Comparison of ENCODE assay signal across 17 cellular contexts in genomic region chr6:144336900-144337299, GRCh38. TPM values are rescaled to one million over a fixed set of nuclear protein-coding genes. Genes with fewer than 3 reads are reported as not detected.
A peak's percentile ranks its signal among the peaks of the same experiment; 100 is the strongest.
DNase-seq lines count a peak whose midpoint lies in the region; ATAC-seq and TF ChIP-seq lines count a peak whose summit lies in the region.
"Had no signal": no experiment of that assay in that cellular context is flagged by ENCODE, and none has a peak within 500 bp of the region (broad histone marks: within the 10 kb centered on the region; RNA-seq: fewer than 3 reads in every experiment).

No MANE protein-coding gene starts in this region.

- H3K4me1 ChIP-seq in CD4-positive, CD25-positive, alpha-beta regulatory T cell (ENCODE audit: control insufficient read depth, insufficient read depth, low read length, poor library complexity, severe bottlenecking), result peaks cover 45% of the 10 kb centered on the region
- H3K4me1 ChIP-seq in H9 (ENCODE audit: insufficient read depth, low read length), result peaks cover 16% of the 10 kb centered on the region; the same call in 1 of the 2 replicates

- WGBS in H9 (ENCODE audit: extremely low coverage, insufficient read length, low lambda C conversion rate), result no CpG with 5 or more reads among the region's 2 CpGs

- H3K9me3 Mint-ChIP-seq in CD4-positive, CD25-positive, alpha-beta regulatory T cell, result no peaks in the 10 kb centered on the region
- H3K9me3 Mint-ChIP-seq in H9, result no peaks in the 10 kb centered on the region
- H3K9me3 Mint-ChIP-seq in activated naive CD8-positive, alpha-beta T cell treated with anti-CD3 and anti-CD28 coated beads for 36 hours, result no peaks in the 10 kb centered on the region
- no peaks in the 10 kb centered on the region for H3K9me3 Mint-ChIP-seq in natural killer cell treated with Interleukin-12 subunit alpha and Interleukin-12 subunit beta and Interleukin-15 and Interleukin-18, amount 100 ng/mL, for 72 hours
- H3K9me3 Mint-ChIP-seq: endodermal cell had no signal

- H2BK5ac ChIP-seq in H9 (ENCODE audit: insufficient read length, low read length), result no peak overlapping the region

- H3K9me3 ChIP-seq in CD4-positive, CD25-positive, alpha-beta regulatory T cell (ENCODE audit: control insufficient read depth in 2 of 2, low read length in 2 of 2), result no peaks in the 10 kb centered on the region
- no peaks in the 10 kb centered on the region for H3K9me3 ChIP-seq in H9 (ENCODE audit: control insufficient read depth, low read depth, low read length)
- H3K9me3 ChIP-seq: right atrium auricular region, SJCRH30 had no signal

- H3T11ph ChIP-seq in H9 (ENCODE audit: low read length), result no peak overlapping the region

- H3K4ac ChIP-seq in H9 (ENCODE audit: low read depth, low read length), result peak overlapping the region; percentile 83; the same call in 1 of the 2 replicates

- no peak for ATAC-seq in CD4-positive, CD25-positive, alpha-beta regulatory T cell (ENCODE audit: low read depth in 2 of 2)
- no peak for ATAC-seq in natural killer cell treated with Interleukin-12 subunit alpha and Interleukin-12 subunit beta and Interleukin-15 and Interleukin-18, amount 100 ng/mL, for 72 hours
- no peak for ATAC-seq in stimulated activated naive CD8-positive, alpha-beta T cell treated with anti-CD3 and anti-CD28 coated beads, Interleukin-15, Interleukin-2, amounts not matched to agents 100 U/mL and 50 U/mL, for 24 hours
- ATAC-seq in GM18511 (IDR thresholded peaks at IDR 0.05; ENCODE audit: unreplicated experiment) (no peak), GM21360 (IDR thresholded peaks at IDR 0.05; ENCODE audit: unreplicated experiment) (no peak)

- no peak for DNase-seq in CD4-positive, CD25-positive, alpha-beta regulatory T cell
- no peak for DNase-seq in H9
- no peak for DNase-seq in activated naive CD8-positive, alpha-beta T cell treated with anti-CD3 and anti-CD28 coated beads for 36 hours
- no peak for DNase-seq in natural killer cell treated with Interleukin-12 subunit alpha and Interleukin-12 subunit beta and Interleukin-15 and Interleukin-18, amount 100 ng/mL, for 72 hours (ENCODE audit: low spot score)
- no peak for DNase-seq in stimulated activated naive CD8-positive, alpha-beta T cell treated with anti-CD3 and anti-CD28 coated beads, Interleukin-15, Interleukin-2, amounts not matched to agents 100 U/mL and 50 U/mL, for 24 hours
- no peak for DNase-seq in OCI-M2 (lab: John Stamatoyannopoulos, UW; ENCODE audit: unreplicated experiment)
- DNase-seq: amygdala; central memory CD4-positive, alpha-beta T cell; endodermal cell; NCI-H2029; NCI-H510A; SJCRH30 had no signal

- no peak overlapping the region for H2BK12ac ChIP-seq in H9 (ENCODE audit: insufficient read length, low read depth, low read length)

- no peaks in the 10 kb centered on the region for H4K20me1 ChIP-seq in H9 (ENCODE audit: control insufficient read depth, insufficient read depth, insufficient read length)

- H4K8ac ChIP-seq in H9 (replicated peaks; ENCODE audit: insufficient read length, low read depth, low read length), result no peak overlapping the region

- H2AFZ ChIP-seq in H9 (ENCODE audit: low read length), result no peak overlapping the region
- H2AFZ ChIP-seq: hepatocyte had no signal

- H3K4me3 ChIP-seq in CD4-positive, CD25-positive, alpha-beta regulatory T cell (ENCODE audit: low read depth, low read length), result no peak overlapping the region
- H3K4me3 ChIP-seq: hepatocyte, right atrium auricular region, SJCRH30 had no signal

- peaks cover 14% of the 10 kb centered on the region; the same call in 1 of the 2 replicates for H3K79me2 ChIP-seq in H9 (ENCODE audit: insufficient read depth, low read length)

- no peak overlapping the region for H4K91ac ChIP-seq in H9 (ENCODE audit: insufficient read length, low read depth, low read length)

- H3K36me3 ChIP-seq in CD4-positive, CD25-positive, alpha-beta regulatory T cell (ENCODE audit: control insufficient read depth, insufficient read depth, low read length), result no peaks in the 10 kb centered on the region
- H3K36me3 ChIP-seq: right atrium auricular region, SJCRH30 had no signal

- no peaks in the 10 kb centered on the region for H3K27me3 Mint-ChIP-seq in CD4-positive, CD25-positive, alpha-beta regulatory T cell
- H3K27me3 Mint-ChIP-seq in H9 (ENCODE audit: low read depth), result no peaks in the 10 kb centered on the region
- H3K27me3 Mint-ChIP-seq in activated naive CD8-positive, alpha-beta T cell treated with anti-CD3 and anti-CD28 coated beads for 36 hours, result no peaks in the 10 kb centered on the region
- H3K27me3 Mint-ChIP-seq in natural killer cell treated with Interleukin-12 subunit alpha and Interleukin-12 subunit beta and Interleukin-15 and Interleukin-18, amount 100 ng/mL, for 72 hours, result no peaks in the 10 kb centered on the region

- H2BK20ac ChIP-seq in H9 (ENCODE audit: low read depth, low read length, poor library complexity, severe bottlenecking), result no peak overlapping the region

- H3K4me2 ChIP-seq in H9 (ENCODE audit: insufficient read depth, insufficient read length, low read length), result no peak overlapping the region
- H3K4me2 ChIP-seq: hepatocyte had no signal

- no peak overlapping the region for H4K5ac ChIP-seq in H9 (ENCODE audit: insufficient read length, low read depth, low read length)

- H3K18ac ChIP-seq in H9 (ENCODE audit: insufficient read length, low read depth, low read length), result no peak overlapping the region

- H3K27ac Mint-ChIP-seq in CD4-positive, CD25-positive, alpha-beta regulatory T cell, result peak overlapping the region; percentile 81 to 94 (median 93)
- H3K27ac Mint-ChIP-seq in H9, result peak overlapping the region in 2 of 3 experiments; percentile 1 to 73; a peak in 2 of 7 replicates
- H3K27ac Mint-ChIP-seq in activated naive CD8-positive, alpha-beta T cell treated with anti-CD3 and anti-CD28 coated beads for 36 hours, result peak overlapping the region; percentile 50
- H3K27ac Mint-ChIP-seq in natural killer cell treated with Interleukin-12 subunit alpha and Interleukin-12 subunit beta and Interleukin-15 and Interleukin-18, amount 100 ng/mL, for 72 hours, result peak overlapping the region; percentile 75 to 98
- H3K27ac Mint-ChIP-seq: endodermal cell had no signal

- H3K23me2 ChIP-seq in H9 (ENCODE audit: insufficient read length, low read depth, low read length, poor library complexity, severe bottlenecking), result no peaks in the 10 kb centered on the region

- no peak overlapping the region for H2BK120ac ChIP-seq in H9 (ENCODE audit: low read depth, low read length, poor library complexity, severe bottlenecking)

- peaks cover 28 to 69% (median 54%) of the 10 kb centered on the region in 4 donors for H3K4me1 Mint-ChIP-seq in CD4-positive, CD25-positive, alpha-beta regulatory T cell
- H3K4me1 Mint-ChIP-seq in H9, result peaks cover 35 to 39% of the 10 kb centered on the region in 2 experiments
- peaks cover 58% of the 10 kb centered on the region for H3K4me1 Mint-ChIP-seq in activated naive CD8-positive, alpha-beta T cell treated with anti-CD3 and anti-CD28 coated beads for 36 hours
- peaks cover 70 to 85% of the 10 kb centered on the region in 2 donors for H3K4me1 Mint-ChIP-seq in natural killer cell treated with Interleukin-12 subunit alpha and Interleukin-12 subunit beta and Interleukin-15 and Interleukin-18, amount 100 ng/mL, for 72 hours (ENCODE audit: low read depth in 2 of 2)

- H3K23ac ChIP-seq in H9 (ENCODE audit: insufficient read length, low read depth, low read length), result no peak overlapping the region

- no peak overlapping the region for H3K9ac ChIP-seq in H9 (ENCODE audit: extremely low read depth, insufficient read length, low read length)

- H3K56ac ChIP-seq in H9 (ENCODE audit: insufficient read length, low read depth, low read length), result no peak overlapping the region

- H3K36me3 Mint-ChIP-seq in CD4-positive, CD25-positive, alpha-beta regulatory T cell, result no peaks in the 10 kb centered on the region
- no peaks in the 10 kb centered on the region; a peak in 1 of 7 replicates for H3K36me3 Mint-ChIP-seq in H9 (ENCODE audit: insufficient read depth in 1 of 3, low read depth in 3 of 3)
- no peaks in the 10 kb centered on the region for H3K36me3 Mint-ChIP-seq in activated naive CD8-positive, alpha-beta T cell treated with anti-CD3 and anti-CD28 coated beads for 36 hours
- no peaks in the 10 kb centered on the region for H3K36me3 Mint-ChIP-seq in natural killer cell treated with Interleukin-12 subunit alpha and Interleukin-12 subunit beta and Interleukin-15 and Interleukin-18, amount 100 ng/mL, for 72 hours

- no peak overlapping the region for H2BK15ac ChIP-seq in H9 (ENCODE audit: low read depth, low read length)

- H3K79me1 ChIP-seq in H9 (ENCODE audit: insufficient read depth, low read depth, low read length, poor library complexity, severe bottlenecking), result peaks cover 17% of the 10 kb centered on the region

- TF ChIP-seq CTCF in H9 (conservative IDR thresholded peaks at IDR 0.05), result no peak

- H3K4me3 Mint-ChIP-seq in CD4-positive, CD25-positive, alpha-beta regulatory T cell, result peak overlapping the region in 3 of 4 donors; percentile 13 to 49 (median 27)
- no peak overlapping the region for H3K4me3 Mint-ChIP-seq in H9
- no peak overlapping the region for H3K4me3 Mint-ChIP-seq in activated naive CD8-positive, alpha-beta T cell treated with anti-CD3 and anti-CD28 coated beads for 36 hours
- H3K4me3 Mint-ChIP-seq in natural killer cell treated with Interleukin-12 subunit alpha and Interleukin-12 subunit beta and Interleukin-15 and Interleukin-18, amount 100 ng/mL, for 72 hours, result peak overlapping the region; percentile 91
- H3K4me3 Mint-ChIP-seq: endodermal cell had no signal

- H3K14ac ChIP-seq in H9 (ENCODE audit: insufficient read depth, low read length), result no peak overlapping the region; the same call in 1 of the 2 replicates

- no peaks in the 10 kb centered on the region for H3K27me3 ChIP-seq in CD4-positive, CD25-positive, alpha-beta regulatory T cell (ENCODE audit: control insufficient read depth, insufficient read depth, low read length)
- no peaks in the 10 kb centered on the region for H3K27me3 ChIP-seq in H9 (ENCODE audit: insufficient read depth, low read length)
- H3K27me3 ChIP-seq: hepatocyte, right atrium auricular region, SJCRH30 had no signal

- H3K27ac ChIP-seq in CD4-positive, CD25-positive, alpha-beta regulatory T cell (ENCODE audit: insufficient read depth, low read length, poor library complexity, severe bottlenecking), result no peak overlapping the region
- no peak overlapping the region for H3K27ac ChIP-seq in H9 (ENCODE audit: insufficient read length, low read depth, low read length)
- H3K27ac ChIP-seq: hepatocyte, right atrium auricular region, SJCRH30 had no signal

- H2AK5ac ChIP-seq in H9 (ENCODE audit: insufficient read length, low read length), result no peak overlapping the region

RNA-seq across cellular contexts. Expression of gene UTRN, which starts 51.8 kb away (rescaled TPM):
- total RNA-seq in CD4-positive, CD25-positive, alpha-beta regulatory T cell, result 297 TPM
- 10 to 100 TPM; 34.9 to 44.4 (median 37.0) TPM for polyA plus RNA-seq in CD4-positive, CD25-positive, alpha-beta regulatory T cell
- total RNA-seq in H9 (2021), result 79.7 and 82.3 TPM in 2 replicates
- total RNA-seq in activated naive CD8-positive, alpha-beta T cell treated with anti-CD3 and anti-CD28 coated beads for 36 hours, result 10 to 100 TPM; 35.8 to 41.6 TPM
- 100 to 1,000 TPM; 174 to 219 TPM for total RNA-seq in natural killer cell treated with Interleukin-12 subunit alpha and Interleukin-12 subunit beta and Interleukin-15 and Interleukin-18, amount 100 ng/mL, for 72 hours
- total RNA-seq: G401 had no signal

Comparison
In these comparisons a context has a peak if more than half of its experiments do, and no peak if none do; other contexts are left out.
1. H3K27ac Mint-ChIP-seq: peak in every context shown above with its lines; median percentile 93 in CD4-positive, CD25-positive, alpha-beta regulatory T cell; 86 in natural killer cell treated with Interleukin-12 subunit alpha and Interleukin-12 subunit beta and Interleukin-15 and Interleukin-18, amount 100 ng/mL, for 72 hours; 50 in activated naive CD8-positive, alpha-beta T cell treated with anti-CD3 and anti-CD28 coated beads for 36 hours; 37 in H9.
2. H3K4me3 Mint-ChIP-seq: peak in CD4-positive, CD25-positive, alpha-beta regulatory T cell (3 of 4) and natural killer cell treated with Interleukin-12 subunit alpha and Interleukin-12 subunit beta and Interleukin-15 and Interleukin-18, amount 100 ng/mL, for 72 hours (single experiment); none in H9 (0 of 2) and activated naive CD8-positive, alpha-beta T cell treated with anti-CD3 and anti-CD28 coated beads for 36 hours (single experiment).